In the genomic region with DNA sequence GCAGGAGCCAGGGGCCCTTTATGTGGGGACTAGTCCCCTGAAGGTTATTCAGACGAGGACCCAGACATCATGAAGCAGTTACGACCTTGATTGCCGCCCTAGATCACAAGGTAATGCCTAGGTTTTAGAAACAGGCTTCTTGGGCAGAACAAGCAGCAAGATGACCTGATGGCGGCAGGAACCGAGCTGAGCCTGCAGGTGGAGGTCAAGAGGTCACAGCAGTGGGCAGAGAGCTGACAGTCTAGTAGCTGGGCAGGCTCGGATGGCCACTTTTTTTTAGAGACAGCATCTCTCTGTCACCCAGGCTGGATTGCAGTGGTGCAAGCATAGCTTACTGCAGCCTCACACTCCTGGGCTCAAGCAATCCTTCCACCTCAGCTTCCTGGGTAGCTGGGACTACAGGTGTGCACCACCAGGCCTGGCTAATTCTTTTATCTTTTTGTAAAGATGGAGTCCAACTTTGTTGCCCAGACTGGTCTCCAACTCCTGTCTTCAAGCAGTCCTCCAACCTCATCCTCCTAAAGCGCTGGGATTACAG, we compare ENCODE assay signal across 20 cellular contexts.
DNase-seq lines count a peak whose midpoint lies in the region; ATAC-seq, FAIRE-seq and TF ChIP-seq lines count a peak whose summit lies in the region.
"Had no signal": no experiment of that assay in that cellular context is flagged by ENCODE, and none has a peak within 500 bp of the region (broad histone marks: within the 10 kb centered on the region; RNA-seq: fewer than 3 reads in every experiment).

No MANE protein-coding gene starts in this region.

- H2AFZ ChIP-seq in osteoblast (ENCODE audit: low read length) = no peak overlapping the region

- H3K27me3 ChIP-seq in osteoblast (ENCODE audit: insufficient read depth, low read length) = no peaks in the 10 kb centered on the region
- H3K27me3 ChIP-seq: BLaER1 had no signal

- ATAC-seq in HG03045 (IDR thresholded peaks at IDR 0.05; ENCODE audit: unreplicated experiment) = no peak

- H3K4me2 ChIP-seq in osteoblast (ENCODE audit: insufficient read depth, low read length) = no peak overlapping the region
- H3K4me2 ChIP-seq: BLaER1 had no signal

- no peaks in the 10 kb centered on the region for H3K79me2 ChIP-seq in osteoblast (ENCODE audit: insufficient read depth, low read length)

- no peaks in the 10 kb centered on the region for H3K36me3 ChIP-seq in osteoblast (ENCODE audit: insufficient read depth, low read length)
- H3K36me3 ChIP-seq: BLaER1 had no signal

- no peaks in the 10 kb centered on the region for H4K20me1 ChIP-seq in osteoblast (ENCODE audit: insufficient read depth, low read length)
- H4K20me1 ChIP-seq: BLaER1 had no signal

- no peak for FAIRE-seq in H54 (lab: Jason Lieb, UNC)
- FAIRE-seq: GM12892, GM19239, H1 had no signal

- H3K4me3 ChIP-seq in osteoblast (ENCODE audit: insufficient read depth, low read length) = no peak overlapping the region
- H3K4me3 ChIP-seq: BLaER1 had no signal

- DNase-seq in activated CD8-positive, alpha-beta memory T cell treated with anti-CD3 and anti-CD28 coated beads for 24 hours = peak; percentile 43
- no peak for DNase-seq in activated CD8-positive, alpha-beta memory T cell treated with anti-CD3 and anti-CD28 coated beads, Interleukin-2, amount 50 U/mL, for 4 hours
- DNase-seq in activated CD8-positive, alpha-beta memory T cell treated with anti-CD3 and anti-CD28 coated beads, Interleukin-2, amount 50 U/mL, for 48 hours = peak; percentile 22
- peak; percentile 24 for DNase-seq in nephron progenitor cell
- peak; percentile 32 for DNase-seq in type B pancreatic cell (ENCODE audit: extremely low spot score, unreplicated experiment)
- DNase-seq in H54 (ENCODE audit: insufficient read length, low spot score) = no peak
- DNase-seq in osteoblast (ENCODE audit: insufficient read length, low spot score, missing footprints) = no peak
- DNase-seq: 8988T; AML-193; Caco-2; CD8-positive, alpha-beta memory T cell; DND-41; GDM1; HCEC 1CT had no signal

- TF ChIP-seq CTCF in nephron progenitor cell (IDR thresholded peaks at IDR 0.05) (no peak), type B pancreatic cell (conservative IDR thresholded peaks at IDR 0.05) (no peak), osteoblast (IDR thresholded peaks at IDR 0.05; ENCODE audit: extremely low read depth, low read depth, low read length) (no peak)

- peaks cover 15% of the 10 kb centered on the region for H3K4me1 ChIP-seq in osteoblast (ENCODE audit: insufficient read depth, low read length)
- H3K4me1 ChIP-seq: BLaER1, Caco-2 had no signal

- H3K9me3 Mint-ChIP-seq in nephron progenitor cell (no peaks in the 10 kb centered on the region), type B pancreatic cell (no peaks in the 10 kb centered on the region)
- H3K9me3 Mint-ChIP-seq: CD8-positive, alpha-beta memory T cell had no signal

- H3K36me3 Mint-ChIP-seq in nephron progenitor cell (ENCODE audit: low read depth) (no peaks in the 10 kb centered on the region), type B pancreatic cell (no peaks in the 10 kb centered on the region)
- H3K36me3 Mint-ChIP-seq: CD8-positive, alpha-beta memory T cell had no signal

- H3K27ac ChIP-seq in osteoblast (ENCODE audit: low read depth, low read length) = no peak overlapping the region
- H3K27ac ChIP-seq: BLaER1, HL-60 had no signal

- H3K27ac Mint-ChIP-seq in nephron progenitor cell (no peak overlapping the region), type B pancreatic cell (no peak overlapping the region)
- H3K27ac Mint-ChIP-seq: CD8-positive, alpha-beta memory T cell had no signal

- peaks cover 69% of the 10 kb centered on the region for H3K4me1 Mint-ChIP-seq in nephron progenitor cell
- H3K4me1 Mint-ChIP-seq in type B pancreatic cell (ENCODE audit: unreplicated experiment) = peaks cover 36% of the 10 kb centered on the region
- H3K4me1 Mint-ChIP-seq: CD8-positive, alpha-beta memory T cell had no signal

- H3K9me3 ChIP-seq in osteoblast (ENCODE audit: low read depth, low read length) = no peaks in the 10 kb centered on the region
- H3K9me3 ChIP-seq: BLaER1, Caco-2 had no signal

- H3K4me3 Mint-ChIP-seq in nephron progenitor cell (no peak overlapping the region), type B pancreatic cell (no peak overlapping the region)
- H3K4me3 Mint-ChIP-seq: CD8-positive, alpha-beta memory T cell had no signal

- no peak for TF ChIP-seq POLR2A in H54 (IDR thresholded peaks at IDR 0.05; ENCODE audit: low read depth, low read length)

- H3K27me3 Mint-ChIP-seq in nephron progenitor cell (ENCODE audit: low read depth, poor library complexity) (peaks cover 14% of the 10 kb centered on the region), type B pancreatic cell (no peaks in the 10 kb centered on the region)

Comparison
In these comparisons a context has a peak if more than half of its experiments do, and no peak if none do; other contexts are left out.
1. DNase-seq: peak in activated CD8-positive, alpha-beta memory T cell treated with anti-CD3 and anti-CD28 coated beads for 24 hours (single experiment), activated CD8-positive, alpha-beta memory T cell treated with anti-CD3 and anti-CD28 coated beads, Interleukin-2, amount 50 U/mL, for 48 hours (single experiment), nephron progenitor cell (single experiment) and type B pancreatic cell (single experiment); none in activated CD8-positive, alpha-beta memory T cell treated with anti-CD3 and anti-CD28 coated beads, Interleukin-2, amount 50 U/mL, for 4 hours (single experiment), H54 (single experiment) and osteoblast (single experiment).